Comparison of ENCODE assay signal across 21 cellular contexts in the genomic region with DNA sequence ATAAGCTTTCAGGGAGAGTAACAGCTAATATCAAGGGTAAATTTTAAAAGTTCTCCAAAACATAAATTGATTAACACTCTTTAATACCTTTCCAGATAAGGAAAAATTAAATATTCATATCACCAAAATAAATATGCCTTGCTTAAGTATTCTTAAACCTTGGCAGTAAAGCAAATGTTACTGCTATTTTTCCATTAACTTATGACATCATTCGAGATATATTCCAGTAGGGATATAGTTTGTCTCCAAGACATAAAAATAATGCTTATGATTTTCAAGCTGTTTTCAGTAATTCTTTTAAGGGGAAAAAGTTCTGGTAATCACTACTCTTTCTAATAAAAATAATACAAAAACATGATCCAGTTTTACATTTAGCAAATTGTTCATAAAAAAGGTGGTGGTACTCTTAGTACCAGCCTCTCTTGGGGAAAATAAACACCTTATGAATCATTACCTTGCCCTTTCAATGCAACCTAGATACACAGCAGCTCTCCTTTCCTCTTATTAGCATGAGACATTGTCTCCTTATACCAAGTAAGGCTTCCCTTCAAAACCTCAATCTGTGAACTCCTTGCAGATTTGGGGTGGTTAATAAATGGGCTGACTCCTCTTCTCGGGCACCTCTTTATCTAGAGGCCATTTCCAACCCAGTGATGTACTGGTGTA. TPM values are rescaled to one million over a fixed set of nuclear protein-coding genes. Genes with fewer than 3 reads are reported as not detected.
DNase-seq lines count a peak whose midpoint lies in the region; ATAC-seq and TF ChIP-seq lines count a peak whose summit lies in the region.
"Had no signal": no experiment of that assay in that cellular context is flagged by ENCODE, and none has a peak within 500 bp of the region (broad histone marks: within the 10 kb centered on the region; RNA-seq: fewer than 3 reads in every experiment).

No MANE protein-coding gene starts in this region.

- TF ChIP-seq EP300 in esophagus muscularis mucosa (IDR thresholded peaks at IDR 0.05) = no peak

- peak; percentile 67 for ATAC-seq in left lung
- ATAC-seq in stimulated activated naive B cell treated with anti-CD40 and anti-IgM and Interleukin-4, amounts not matched to agents 10 μg/mL and 1 μg/mL and 100 μg/mL, for 72 hours (replicated peaks) = peak; percentile 41 to 66
- ATAC-seq in heart right ventricle = no peak

- peak overlapping the region; percentile 47 for H3K27ac Mint-ChIP-seq in activated naive CD4-positive, alpha-beta T cell treated with anti-CD3 and anti-CD28 coated beads, Interleukin-2, amount 50 U/mL, for 24 hours
- H3K27ac Mint-ChIP-seq in stimulated activated naive B cell treated with anti-CD40 and anti-IgM and Interleukin-4, amounts not matched to agents 10 μg/mL and 1 μg/mL and 100 μg/mL, for 72 hours = no peak overlapping the region

- no peaks in the 10 kb centered on the region for H3K9me3 Mint-ChIP-seq in activated naive CD4-positive, alpha-beta T cell treated with anti-CD3 and anti-CD28 coated beads, Interleukin-2, amount 50 U/mL, for 24 hours
- no peaks in the 10 kb centered on the region for H3K9me3 Mint-ChIP-seq in stimulated activated naive B cell treated with anti-CD40 and anti-IgM and Interleukin-4, amounts not matched to agents 10 μg/mL and 1 μg/mL and 100 μg/mL, for 72 hours
- H3K9me3 Mint-ChIP-seq: CD8-positive, alpha-beta memory T cell had no signal

- intact Hi-C loops in ascending aorta (cut with DNase I) (no loop called here), left lung (cut with DNase I) (no loop called here), heart right ventricle (cut with DNase I) (no loop called here), esophagus muscularis mucosa (cut with DNase I) (no loop called here)

- no peaks in the 10 kb centered on the region for H3K27me3 ChIP-seq in ascending aorta
- H3K27me3 ChIP-seq in left lung = no peaks in the 10 kb centered on the region
- no peaks in the 10 kb centered on the region for H3K27me3 ChIP-seq in heart right ventricle
- no peaks in the 10 kb centered on the region for H3K27me3 ChIP-seq in esophagus muscularis mucosa
- H3K27me3 ChIP-seq: BLaER1 treated with 17β-estradiol and CSF1 and Interleukin-3, amounts not matched to agents 10 nM and 100 nM had no signal

- H3K36me3 Mint-ChIP-seq in activated naive CD4-positive, alpha-beta T cell treated with anti-CD3 and anti-CD28 coated beads, Interleukin-2, amount 50 U/mL, for 24 hours = peaks cover 11% of the 10 kb centered on the region
- peaks cover 3 to 6% of the 10 kb centered on the region in 2 donors for H3K36me3 Mint-ChIP-seq in stimulated activated naive B cell treated with anti-CD40 and anti-IgM and Interleukin-4, amounts not matched to agents 10 μg/mL and 1 μg/mL and 100 μg/mL, for 72 hours

- DNase-seq in activated naive CD4-positive, alpha-beta T cell treated with anti-CD3 and anti-CD28 coated beads, Interleukin-2, amount 50 U/mL, for 16 hours = no peak
- no peak for DNase-seq in ascending aorta (ENCODE audit: low spot score in 2 of 2)
- no peak for DNase-seq in left lung
- no peak for DNase-seq in stimulated activated naive B cell treated with anti-CD40 and anti-IgM and Interleukin-4, amounts not matched to agents 10 μg/mL and 1 μg/mL and 100 μg/mL, for 72 hours
- DNase-seq in heart right ventricle = no peak
- no peak for DNase-seq in esophagus muscularis mucosa (ENCODE audit: extremely low spot score)
- no peak for DNase-seq in NCI-H2107 (lab: John Stamatoyannopoulos, UW)
- DNase-seq: CD8-positive, alpha-beta memory T cell; DMS79; GM23248; HCEC 1CT; KBM-7; NCI-H1048; NCI-H146; NCI-H2081; NCI-H510A; NCI-H82; PC-9 had no signal

- no peak overlapping the region for H3K4me3 ChIP-seq in ascending aorta
- H3K4me3 ChIP-seq in left lung = no peak overlapping the region
- no peak overlapping the region for H3K4me3 ChIP-seq in heart right ventricle
- no peak overlapping the region for H3K4me3 ChIP-seq in esophagus muscularis mucosa
- H3K4me3 ChIP-seq: BLaER1 treated with 17β-estradiol and CSF1 and Interleukin-3, amounts not matched to agents 10 nM and 100 nM; GM23248; PC-9 had no signal

- H3K4me1 ChIP-seq in ascending aorta (peaks cover 0 to 9% of the 10 kb centered on the region in 2 donors), left lung (peaks cover 0 to 17% of the 10 kb centered on the region in 2 donors), heart right ventricle (peaks cover 0 to 25% (median 0%) of the 10 kb centered on the region in 9 donors), esophagus muscularis mucosa (no peaks in the 10 kb centered on the region)

- no peak for TF ChIP-seq CTCF in ascending aorta (IDR thresholded peaks at IDR 0.05)
- TF ChIP-seq CTCF in left lung (IDR thresholded peaks at IDR 0.05) = no peak
- no peak for TF ChIP-seq CTCF in heart right ventricle (IDR thresholded peaks at IDR 0.05)
- TF ChIP-seq CTCF in esophagus muscularis mucosa (IDR thresholded peaks at IDR 0.05) = no peak

- TF ChIP-seq POLR2A in esophagus muscularis mucosa (IDR thresholded peaks at IDR 0.05; ENCODE audit: low read depth) = no peak

- H3K4me1 Mint-ChIP-seq in activated naive CD4-positive, alpha-beta T cell treated with anti-CD3 and anti-CD28 coated beads, Interleukin-2, amount 50 U/mL, for 24 hours = peaks cover 23% of the 10 kb centered on the region
- peaks cover 0 to 13% of the 10 kb centered on the region in 2 donors for H3K4me1 Mint-ChIP-seq in stimulated activated naive B cell treated with anti-CD40 and anti-IgM and Interleukin-4, amounts not matched to agents 10 μg/mL and 1 μg/mL and 100 μg/mL, for 72 hours

- WGBS in heart right ventricle, 2 donors = 70 to 81% methylated on average over 2 of the region's 2 CpGs
- 71% methylated on average over 2 of the region's 2 CpGs for WGBS in esophagus muscularis mucosa

- H3K27me3 Mint-ChIP-seq in activated naive CD4-positive, alpha-beta T cell treated with anti-CD3 and anti-CD28 coated beads, Interleukin-2, amount 50 U/mL, for 24 hours = no peaks in the 10 kb centered on the region
- H3K27me3 Mint-ChIP-seq in stimulated activated naive B cell treated with anti-CD40 and anti-IgM and Interleukin-4, amounts not matched to agents 10 μg/mL and 1 μg/mL and 100 μg/mL, for 72 hours = no peaks in the 10 kb centered on the region
- H3K27me3 Mint-ChIP-seq: CD8-positive, alpha-beta memory T cell had no signal

- H3K36me3 ChIP-seq in ascending aorta (peaks cover 0 to 4% of the 10 kb centered on the region in 2 donors), left lung (peaks cover 0 to 7% of the 10 kb centered on the region in 2 donors), heart right ventricle (peaks cover 0 to 74% (median 17%) of the 10 kb centered on the region in 9 donors), esophagus muscularis mucosa (peaks cover 3 to 31% (median 23%) of the 10 kb centered on the region in 4 donors)

- no peak overlapping the region for H3K4me3 Mint-ChIP-seq in activated naive CD4-positive, alpha-beta T cell treated with anti-CD3 and anti-CD28 coated beads, Interleukin-2, amount 50 U/mL, for 24 hours
- no peak overlapping the region for H3K4me3 Mint-ChIP-seq in stimulated activated naive B cell treated with anti-CD40 and anti-IgM and Interleukin-4, amounts not matched to agents 10 μg/mL and 1 μg/mL and 100 μg/mL, for 72 hours
- H3K4me3 Mint-ChIP-seq: CD8-positive, alpha-beta memory T cell had no signal

- H3K9me3 ChIP-seq in ascending aorta = no peaks in the 10 kb centered on the region
- no peaks in the 10 kb centered on the region for H3K9me3 ChIP-seq in left lung
- no peaks in the 10 kb centered on the region for H3K9me3 ChIP-seq in heart right ventricle
- no peaks in the 10 kb centered on the region for H3K9me3 ChIP-seq in esophagus muscularis mucosa
- H3K9me3 ChIP-seq: BLaER1 treated with 17β-estradiol and CSF1 and Interleukin-3, amounts not matched to agents 10 nM and 100 nM had no signal

- H3K27ac ChIP-seq in ascending aorta = peak overlapping the region; percentile 12 to 59
- no peak overlapping the region for H3K27ac ChIP-seq in left lung
- H3K27ac ChIP-seq in heart right ventricle = no peak overlapping the region
- no peak overlapping the region for H3K27ac ChIP-seq in esophagus muscularis mucosa (replicated peaks in 1 of 4)
- H3K27ac ChIP-seq: BLaER1 treated with 17β-estradiol and CSF1 and Interleukin-3, amounts not matched to agents 10 nM and 100 nM; GM23248; PC-9 had no signal

RNA-seq across cellular contexts. Expression of a gene that starts 31.5 kb away (rescaled TPM):
- total RNA-seq in ascending aorta (4.6 TPM), left lung (10 to 100 TPM; 16.1 to 24.2 TPM), heart right ventricle (10 to 100 TPM in 8 of 10 donors, 1 to 10 TPM in 2; 6.9 to 19.4 (median 12.5) TPM), esophagus muscularis mucosa (10 to 100 TPM; 15.0 to 20.0 (median 18.0) TPM)
- 10 to 100 TPM in 1 of 2 donors, 1 to 10 TPM in 1; 9.7 to 22.4 TPM for polyA plus RNA-seq in heart right ventricle

RNA-seq across cellular contexts. Expression of a gene that starts 52.6 kb away (rescaled TPM):
- total RNA-seq in ascending aorta (not detected), left lung (not detected), heart right ventricle (under 1 TPM in 1 of 10 donors, not detected in 9; 0.28 TPM), esophagus muscularis mucosa (not detected)
- polyA plus RNA-seq in heart right ventricle = not detected
- total RNA-seq: CD8-positive, alpha-beta memory T cell; G401; GM23248; PC-9 had no signal
- polyA plus RNA-seq: CD8-positive, alpha-beta memory T cell; GM23248 had no signal

Comparison
In these comparisons a context has a peak if more than half of its experiments do, and no peak if none do; other contexts are left out.
1. H3K27ac ChIP-seq: peak in ascending aorta (2 of 2); none in left lung (0 of 2), heart right ventricle (0 of 10) and esophagus muscularis mucosa (0 of 4).
2. ATAC-seq: peak in left lung (single experiment) and stimulated activated naive B cell treated with anti-CD40 and anti-IgM and Interleukin-4, amounts not matched to agents 10 μg/mL and 1 μg/mL and 100 μg/mL, for 72 hours (2 of 2); none in heart right ventricle (0 of 8).